ENCODE assay signal across 10 cellular contexts in the genomic region with DNA sequence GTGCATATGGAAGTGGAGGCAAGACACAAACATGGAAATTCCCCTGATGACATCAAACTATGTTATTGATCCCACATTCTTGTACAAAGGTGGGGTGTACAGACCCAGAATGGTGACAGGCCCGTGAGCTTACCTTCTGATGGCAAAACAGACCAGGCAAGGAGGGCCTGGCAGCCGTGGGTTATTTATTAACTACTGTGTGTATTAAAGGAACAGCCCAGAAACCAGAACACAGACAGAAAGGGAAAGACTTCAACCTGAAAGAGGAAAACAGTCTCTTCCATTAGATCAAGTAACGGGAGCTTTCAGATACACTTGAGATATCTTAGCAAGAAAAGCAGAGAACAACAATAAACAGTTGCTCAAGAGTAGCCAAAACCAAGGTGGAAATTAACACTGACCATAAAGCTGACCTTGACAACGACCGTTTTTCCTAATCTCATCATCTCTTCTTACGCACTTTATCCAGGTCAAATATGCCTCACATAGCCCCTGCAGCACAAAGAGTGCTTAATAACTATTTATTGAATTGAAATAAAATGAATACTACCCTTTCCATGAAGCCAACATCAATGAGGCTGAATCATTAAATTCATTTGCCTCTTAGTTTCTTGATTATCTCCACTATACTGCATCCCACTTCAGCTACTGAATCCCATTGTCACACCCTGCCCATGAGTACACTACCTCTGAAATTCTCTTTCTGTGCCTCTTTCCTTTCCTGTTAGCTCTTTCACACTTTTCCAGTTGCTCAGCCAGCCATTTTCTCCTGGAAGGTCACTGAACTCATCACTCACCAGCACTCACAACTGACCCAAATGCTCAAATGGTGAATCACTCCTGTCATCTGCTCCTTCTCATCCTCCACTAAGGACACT.
A peak's percentile ranks its signal among the peaks of the same experiment; 100 is the strongest.
DNase-seq lines count a peak whose midpoint lies in the region; ATAC-seq lines count a peak whose summit lies in the region.
"Had no signal": no experiment of that assay in that cellular context is flagged by ENCODE, and none has a peak within 500 bp of the region (broad histone marks: within the 10 kb centered on the region; RNA-seq: fewer than 3 reads in every experiment).

No MANE protein-coding gene starts in this region.

- ATAC-seq in GM19452 (IDR thresholded peaks at IDR 0.05; ENCODE audit: unreplicated experiment) (peak; percentile 55), left cardiac atrium (peak; percentile 92 to 95), sciatic nerve (peak; percentile 78)

- intact Hi-C loops in left cardiac atrium (cut with DNase I) (no loop called here), sciatic nerve (cut with DNase I) (no loop called here)

- peak; percentile 17 for DNase-seq in T1000 (lab: John Stamatoyannopoulos, UW)
- peak; percentile 38 for DNase-seq in left cardiac atrium
- no peak for DNase-seq in sciatic nerve (ENCODE audit: low spot score)
- no peak for DNase-seq in T-helper 2 cell
- no peak for DNase-seq in pons (ENCODE audit: low spot score)
- DNase-seq in COR-L47 (lab: John Stamatoyannopoulos, UW): no peak
- DNase-seq in NCI-H1105 (lab: John Stamatoyannopoulos, UW): no peak
- DNase-seq: activated naive CD4-positive, alpha-beta T cell treated with Interleukin-2 at 50 U/mL for 16 hours; SHP77 treated with DMSO at 0.1 percent for 48 hours had no signal

Comparison
In these comparisons a context has a peak if more than half of its experiments do, and no peak if none do; other contexts are left out.
1. DNase-seq: peak in T1000 (single experiment) and left cardiac atrium (single experiment); none in sciatic nerve (single experiment), T-helper 2 cell (0 of 5), pons (single experiment), COR-L47 (single experiment) and NCI-H1105 (single experiment).
2. Peak in every context shown above with its lines, with median percentiles within 50 percentile points of each other: ATAC-seq.